ENCODE assay signal across 19 cellular contexts in genomic region chr15:86256628-86257027, GRCh38.
"Had no signal": no experiment of that assay in that cellular context is flagged by ENCODE, and none has a peak within 500 bp of the region (broad histone marks: within the 10 kb centered on the region; RNA-seq: fewer than 3 reads in every experiment).

No MANE protein-coding gene starts in this region.

- H3K27ac ChIP-seq: colonic mucosa, esophagus muscularis mucosa, gastrocnemius medialis, heart right ventricle, left lung, lower lobe of right lung had no signal

- H3K27me3 Mint-ChIP-seq: dendritic cell treated with granulocyte-macrophage colony-stimulating factor and Interleukin-4, amounts not matched to agents 40 ng/mL and 50 ng/mL, for 4 days had no signal

- H3K36me3 Mint-ChIP-seq: mesothelial cell of epicardium, naive B cell had no signal

- H3K9me3 Mint-ChIP-seq: dendritic cell treated with granulocyte-macrophage colony-stimulating factor and Interleukin-4, amounts not matched to agents 40 ng/mL and 50 ng/mL, for 4 days; effector memory CD8-positive, alpha-beta T cell; mesothelial cell of epicardium had no signal

- H3K36me3 ChIP-seq: colonic mucosa, esophagus muscularis mucosa, heart right ventricle, left lung, lower lobe of right lung had no signal

- ATAC-seq: effector memory CD8-positive, alpha-beta T cell; gastrocnemius medialis; heart right ventricle; left cardiac atrium; left lung; left ventricle myocardium superior; lower lobe of right lung; mucosa of descending colon had no signal

- H3K27me3 ChIP-seq: colonic mucosa, gastrocnemius medialis, left lung had no signal

- H3K27ac Mint-ChIP-seq: dendritic cell treated with granulocyte-macrophage colony-stimulating factor and Interleukin-4, amounts not matched to agents 40 ng/mL and 50 ng/mL, for 4 days; effector memory CD8-positive, alpha-beta T cell; mesothelial cell of epicardium; naive B cell had no signal

- H3K4me1 Mint-ChIP-seq: mesothelial cell of epicardium, naive B cell had no signal

- H3K4me3 Mint-ChIP-seq: dendritic cell treated with granulocyte-macrophage colony-stimulating factor and Interleukin-4, amounts not matched to agents 40 ng/mL and 50 ng/mL, for 4 days; effector memory CD8-positive, alpha-beta T cell; mesothelial cell of epicardium; naive B cell had no signal

- H3K9me3 ChIP-seq: colonic mucosa, esophagus muscularis mucosa, gastrocnemius medialis, left lung, lower lobe of right lung, mucosa of descending colon had no signal

- DNase-seq: colonic mucosa; cortex of kidney; effector CD8-positive, alpha-beta T cell; effector memory CD8-positive, alpha-beta T cell; foreskin melanocyte; gastrocnemius medialis; glutamatergic neuron; heart right ventricle; hippocampal formation; left cardiac atrium; left lung; left ventricle myocardium superior; lower lobe of right lung; mesenchymal stem cell; mucosa of descending colon; naive B cell had no signal

- H3K4me3 ChIP-seq: colonic mucosa, esophagus muscularis mucosa, gastrocnemius medialis, heart right ventricle, left lung, lower lobe of right lung, mucosa of descending colon had no signal

- H3K4me1 ChIP-seq: colonic mucosa, esophagus muscularis mucosa, gastrocnemius medialis, heart right ventricle, left lung, lower lobe of right lung had no signal
